Comparison of ENCODE assay signal across 11 cellular contexts in the genomic region with DNA sequence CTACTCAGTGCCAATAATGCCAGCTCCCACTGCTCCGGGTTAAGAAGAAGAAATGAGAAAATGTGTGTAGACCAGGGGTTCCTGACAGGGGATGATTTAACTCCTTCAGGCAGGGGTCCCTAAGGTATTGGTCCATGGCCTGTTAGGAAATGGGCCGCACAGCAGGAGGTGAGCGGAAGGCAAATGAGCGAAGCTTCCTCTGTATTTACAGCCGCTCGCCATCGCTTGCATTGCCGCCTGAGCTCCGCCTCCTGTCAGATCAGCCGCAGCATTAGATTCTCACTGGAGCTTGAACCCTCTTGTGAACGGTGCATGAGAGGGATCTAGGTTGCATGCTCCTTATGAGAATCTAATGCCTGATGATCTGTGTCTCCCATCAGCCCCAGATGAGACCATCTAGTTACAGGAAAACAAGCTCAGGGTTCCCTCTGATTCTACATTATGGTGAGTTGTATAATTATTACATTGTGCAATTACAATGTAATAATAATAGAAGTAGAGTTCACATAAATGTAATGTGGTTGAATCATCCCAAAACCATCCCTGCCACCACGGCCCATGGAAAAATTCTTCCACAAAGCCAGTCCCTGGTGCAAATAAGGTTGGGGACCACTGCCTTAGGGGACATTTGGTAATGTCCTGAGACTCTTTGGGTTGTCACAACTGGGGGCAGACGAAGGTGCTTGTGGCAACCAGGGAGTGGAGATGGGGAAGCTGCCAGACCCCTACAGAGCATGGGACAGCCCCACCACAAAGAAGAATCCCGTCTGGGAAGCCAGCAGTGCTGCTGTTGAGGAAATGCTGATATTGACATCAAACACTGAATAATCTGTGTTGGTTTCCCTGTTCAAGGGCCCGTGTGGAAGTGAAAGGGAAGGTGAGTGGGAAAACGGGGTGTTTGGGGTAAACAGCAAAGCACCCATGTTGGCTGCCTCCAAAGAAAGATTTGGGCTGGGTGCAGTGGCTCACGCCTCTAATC.
DNase-seq lines count a peak whose midpoint lies in the region; ATAC-seq, FAIRE-seq and TF ChIP-seq lines count a peak whose summit lies in the region.
"Had no signal": no experiment of that assay in that cellular context is flagged by ENCODE, and none has a peak within 500 bp of the region (broad histone marks: within the 10 kb centered on the region; RNA-seq: fewer than 3 reads in every experiment).

No MANE protein-coding gene starts in this region.

- peak overlapping the region; percentile 82 for H3K27ac Mint-ChIP-seq in Caco-2 (ENCODE audit: unreplicated experiment)

- POLR2A ChIA-PET in Caco-2 (lab: Charles Lee), result no interaction called here
- POLR2A ChIA-PET in HepG2 (lab: Yijun Ruan, JAX), result interaction anchor here (1.1 to 1.7 kb wide), 8 partner anchors 16 to 62 kb away, joined by 3 to 9 read pairs (median 5); partner anchors contain the start of gene DHRS3
- POLR2A ChIA-PET in OCI-LY7 (lab: Charles Lee), result interaction anchor here (0.6 kb wide), 1 partner anchor 12 kb away, joined by 3 read pairs; no protein-coding TSS in a partner anchor

- TF ChIP-seq RAD21 in HepG2 (CRISPR knock-in tag; IDR thresholded peaks at IDR 0.05), result no peak

- peaks cover 12% of the 10 kb centered on the region for H3K9me3 Mint-ChIP-seq in Caco-2 (ENCODE audit: unreplicated experiment)

- CTCF ChIA-PET in Caco-2 (lab: Charles Lee), result interaction anchor here (1.0 kb wide), 1 partner anchor 16 kb away, joined by 3 read pairs; no protein-coding TSS in a partner anchor
- CTCF ChIA-PET in HepG2 (lab: Yijun Ruan, JAX; ENCODE audit: low intra/inter-chr PET ratio, low total read pairs), result no interaction called here
- CTCF ChIA-PET in OCI-LY7 (lab: Charles Lee; ENCODE audit: unreplicated experiment), result no interaction called here

- H3K27me3 Mint-ChIP-seq in Caco-2 (ENCODE audit: insufficient read depth, unreplicated experiment), result no peaks in the 10 kb centered on the region

- H3K27ac ChIP-seq in HepG2 (ENCODE audit: extremely low read length, insufficient read depth, low read length), result no peak overlapping the region
- H3K27ac ChIP-seq in skeletal muscle tissue (ENCODE audit: low read depth, low read length), result peak overlapping the region; percentile 91
- H3K27ac ChIP-seq in substantia nigra (ENCODE audit: low read depth, low read length, poor library complexity, severe bottlenecking), result no peak overlapping the region
- H3K27ac ChIP-seq in OCI-LY7 (ENCODE audit: low read depth, low read length, poor library complexity, severe bottlenecking), result no peak overlapping the region
- H3K27ac ChIP-seq: epithelial cell of prostate had no signal

- H3K36me3 Mint-ChIP-seq in Caco-2 (ENCODE audit: insufficient read depth, unreplicated experiment), result no peaks in the 10 kb centered on the region
- H3K36me3 Mint-ChIP-seq: CD14-positive monocyte had no signal

- no peak for DNase-seq in Caco-2
- peak; percentile 43 for DNase-seq in amniotic epithelial cell (ENCODE audit: low read depth)
- DNase-seq in HepG2 (ENCODE audit: low spot score), result no peak
- no peak for DNase-seq in substantia nigra (lab: John Stamatoyannopoulos, UW)
- no peak for DNase-seq in NCI-H146 treated with DMSO at 0.1 percent for 48 hours (lab: John Stamatoyannopoulos, UW; ENCODE audit: unreplicated experiment)
- no peak for DNase-seq in DMS153 (lab: John Stamatoyannopoulos, UW)
- no peak for DNase-seq in OCI-LY7 (ENCODE audit: low spot score)

- no peak for TF ChIP-seq EP300 in HepG2 (IDR thresholded peaks at IDR 0.05; ENCODE audit: low read depth in 2 of 2, low read length in 2 of 2)
- no peak for TF ChIP-seq EP300 in HepG2 (CRISPR knock-in tag; IDR thresholded peaks at IDR 0.05; ENCODE audit: borderline replicate concordance)

- peak overlapping the region; percentile 66 for H3K4me2 ChIP-seq in HepG2 (ENCODE audit: low read depth, low read length)
- no peak overlapping the region for H3K4me2 ChIP-seq in OCI-LY7 (ENCODE audit: low read length)

- intact Hi-C loops in Caco-2 (cut with micrococcal nuclease; ENCODE audit: unreplicated experiment) (loop anchor here (1.0 kb wide), 1 partner anchor 28 kb away; no protein-coding TSS in a partner anchor), HepG2 (cut with micrococcal nuclease; ENCODE audit: unreplicated experiment) (no loop called here), OCI-LY7 (cut with micrococcal nuclease; ENCODE audit: unreplicated experiment) (no loop called here)

- no peak overlapping the region for H2AFZ ChIP-seq in HepG2 (ENCODE audit: low read length)
- H2AFZ ChIP-seq in OCI-LY7 (ENCODE audit: low read length), result no peak overlapping the region

- no peak for ATAC-seq in HepG2

- no peaks in the 10 kb centered on the region for H3K36me3 ChIP-seq in Caco-2 (ENCODE audit: control insufficient read depth, insufficient read depth, low read length)
- H3K36me3 ChIP-seq in HepG2 (replicated peaks in 1 of 2; ENCODE audit: control insufficient read depth in 1 of 2, insufficient read depth in 2 of 2, low read length in 2 of 2), result no peaks in the 10 kb centered on the region
- no peaks in the 10 kb centered on the region for H3K36me3 ChIP-seq in skeletal muscle tissue (ENCODE audit: control insufficient read depth in 3 of 3, insufficient read depth in 3 of 3, low read length in 3 of 3)
- no peaks in the 10 kb centered on the region for H3K36me3 ChIP-seq in OCI-LY7 (ENCODE audit: insufficient read depth, low read length)
- H3K36me3 ChIP-seq: HAP-1 had no signal

- no peaks in the 10 kb centered on the region for H4K20me1 ChIP-seq in HepG2 (ENCODE audit: insufficient read depth, low read length)
- H4K20me1 ChIP-seq in OCI-LY7 (ENCODE audit: insufficient read depth, low read length), result no peaks in the 10 kb centered on the region

- BruUV-seq in Caco-2 (replicated peaks; lab: Mats Ljungman, UMichigan) (no TSS peak), HepG2 (replicated peaks; lab: Mats Ljungman, UMichigan) (no TSS peak), OCI-LY7 (replicated peaks; lab: Mats Ljungman, UMichigan) (no TSS peak)

- H3K27me3 ChIP-seq in Caco-2 (replicated peaks; ENCODE audit: control insufficient read depth, insufficient read depth, low read length) (no peaks in the 10 kb centered on the region), HepG2 (ENCODE audit: control insufficient read depth in 1 of 2, insufficient read depth in 2 of 2, low read length in 2 of 2) (peaks cover 0 to 12% of the 10 kb centered on the region in 2 experiments; a peak in 2 of 5 replicates), skeletal muscle tissue (ENCODE audit: control insufficient read depth in 3 of 3, insufficient read depth in 3 of 3, low read length in 3 of 3) (no peaks in the 10 kb centered on the region)

- H3K9me2 ChIP-seq in OCI-LY7 (ENCODE audit: insufficient read depth, low read length), result no peaks in the 10 kb centered on the region

- 53% methylated on average over 9 of the region's 17 CpGs for WGBS in HepG2 (ENCODE audit: low lambda C conversion rate)

- H3K4me3 ChIP-seq in Caco-2 (ENCODE audit: low read depth, low read length), result no peak overlapping the region
- peak overlapping the region in 1 of 3 experiments; percentile 25; a peak in 1 of 6 replicates for H3K4me3 ChIP-seq in HepG2 (replicated peaks in 1 of 3; ENCODE audit: insufficient read depth in 1 of 3, low read depth in 2 of 3, low read length in 3 of 3)
- no peak overlapping the region for H3K4me3 ChIP-seq in skeletal muscle tissue (ENCODE audit: low read length in 3 of 3)
- no peak overlapping the region for H3K4me3 ChIP-seq in OCI-LY7 (ENCODE audit: low read depth, low read length, poor library complexity, severe bottlenecking)
- H3K4me3 ChIP-seq: HAP-1 had no signal

- H3K9ac ChIP-seq in HepG2 (ENCODE audit: insufficient read depth, low read depth, low read length) (no peak overlapping the region), skeletal muscle tissue (ENCODE audit: low read depth in 1 of 3, low read length in 3 of 3) (peak overlapping the region; percentile 34 to 84 (median 53))

- in situ Hi-C loops in HepG2 (cut with HindIII; ENCODE audit: extremely low pct_ligation_motif_present, low pct_unique_long_range_greater_than_20kb), result no loop called here

- peaks cover 4% of the 10 kb centered on the region; the same call in 1 of the 2 replicates for H3K9me3 ChIP-seq in Caco-2
- H3K9me3 ChIP-seq in HepG2 (ENCODE audit: low read length), result no peaks in the 10 kb centered on the region
- no peaks in the 10 kb centered on the region for H3K9me3 ChIP-seq in skeletal muscle tissue (ENCODE audit: control insufficient read depth in 3 of 3, low read length in 3 of 3)
- H3K9me3 ChIP-seq in OCI-LY7 (ENCODE audit: low read length), result no peaks in the 10 kb centered on the region
- H3K9me3 ChIP-seq: HAP-1 had no signal

- H3K4me1 Mint-ChIP-seq in Caco-2 (ENCODE audit: low read depth, unreplicated experiment), result peaks cover 7% of the 10 kb centered on the region

- no peak for FAIRE-seq in HepG2 (lab: Jason Lieb, UNC)

- peaks cover 4% of the 10 kb centered on the region; the same call in 1 of the 2 replicates for H3K4me1 ChIP-seq in Caco-2
- peaks cover 65% of the 10 kb centered on the region for H3K4me1 ChIP-seq in HepG2 (ENCODE audit: insufficient read depth, low read length)
- peaks cover 35 to 46% (median 45%) of the 10 kb centered on the region in 3 donors for H3K4me1 ChIP-seq in skeletal muscle tissue (ENCODE audit: control insufficient read depth in 3 of 3, insufficient read depth in 3 of 3, low read length in 3 of 3)
- no peaks in the 10 kb centered on the region for H3K4me1 ChIP-seq in OCI-LY7 (ENCODE audit: insufficient read depth, low read length, poor library complexity, severe bottlenecking)
- H3K4me1 ChIP-seq: HAP-1 had no signal

- no peak overlapping the region for H3K4me3 Mint-ChIP-seq in Caco-2 (ENCODE audit: unreplicated experiment)
- H3K4me3 Mint-ChIP-seq: CD14-positive monocyte had no signal

- no peak for TF ChIP-seq POLR2A in HepG2 (IDR thresholded peaks at IDR 0.05; ENCODE audit: insufficient read depth in 1 of 2, low read depth in 2 of 2, low read length in 2 of 2)

- no peaks in the 10 kb centered on the region for H3K79me2 ChIP-seq in HepG2 (ENCODE audit: insufficient read depth, low read length)
- H3K79me2 ChIP-seq in OCI-LY7 (ENCODE audit: insufficient read depth, low read depth, low read length), result no peaks in the 10 kb centered on the region

- TF ChIP-seq CTCF in Caco-2 (IDR thresholded peaks at IDR 0.05; ENCODE audit: insufficient read depth in 1 of 2, low read depth in 1 of 2, low read length in 1 of 2, severe bottlenecking in 1 of 2, unreplicated experiment in 1 of 2) (no peak), HepG2 (CRISPR knock-in tag; IDR thresholded peaks at IDR 0.05) (no peak), OCI-LY7 (conservative IDR thresholded peaks at IDR 0.05; ENCODE audit: low read length) (no peak)

TF ChIP-seq in HepG2, 621 proteins besides CTCF, POLR2A, EP300 and RAD21:
- peak; percentile 38; the same call in 1 of the 2 replicates for TF ChIP-seq TGIF2 (CRISPR knock-in tag; IDR thresholded peaks at IDR 0.05)
- no peak for TF ChIP-seq ZNF543 (CRISPR knock-in tag; IDR thresholded peaks at IDR 0.05)
- TF ChIP-seq ZNF629 (CRISPR knock-in tag; conservative IDR thresholded peaks at IDR 0.05), result no peak
- TF ChIP-seq FOXA3 (CRISPR knock-in tag; IDR thresholded peaks at IDR 0.05), result 0 out of 2 replicates have a peak, but pooled peaks have one; percentile 2
- TF ChIP-seq SP5 (CRISPR knock-in tag; IDR thresholded peaks at IDR 0.05; ENCODE audit: borderline replicate concordance, low read depth), result peak; percentile 58; the same call in 1 of the 2 replicates
TF ChIP-seq in HepG2: peak in this region for 3.
